20 cellular contexts compared by ENCODE assay signal in genomic region chr19:49004964-49005614, GRCh38. TPM values are rescaled to one million over a fixed set of nuclear protein-coding genes. Genes with fewer than 3 reads are reported as not detected.
A peak's percentile ranks its signal among the peaks of the same experiment; 100 is the strongest.
DNase-seq lines count a peak whose midpoint lies in the region; ATAC-seq and TF ChIP-seq lines count a peak whose summit lies in the region.
"Had no signal": no experiment of that assay in that cellular context is flagged by ENCODE, and none has a peak within 500 bp of the region (broad histone marks: within the 10 kb centered on the region; RNA-seq: fewer than 3 reads in every experiment).

No MANE protein-coding gene starts in this region.

- H3K9ac ChIP-seq in HCT116 (ENCODE audit: low read length), result no peak overlapping the region
- H3K9ac ChIP-seq: KMS-11 had no signal

- TF ChIP-seq RAD21 in HCT116 (IDR thresholded peaks at IDR 0.05; ENCODE audit: low read depth), result no peak

- no peak overlapping the region for H3K27ac Mint-ChIP-seq in Calu3 (ENCODE audit: unreplicated experiment)
- H3K27ac Mint-ChIP-seq: CD4-positive, CD25-positive, alpha-beta regulatory T cell had no signal

- H3K4me1 ChIP-seq in HCT116 (ENCODE audit: control insufficient read depth in 1 of 2, insufficient read depth in 2 of 2, low read length in 2 of 2) (no peaks in the 10 kb centered on the region), osteoblast (ENCODE audit: insufficient read depth, low read length) (no peaks in the 10 kb centered on the region), breast epithelium (no peaks in the 10 kb centered on the region)
- H3K4me1 ChIP-seq: BE2C had no signal

- intact Hi-C loops in Calu3 (cut with micrococcal nuclease; ENCODE audit: unreplicated experiment), result no loop called here
- intact Hi-C loops in HCT116 (cut with micrococcal nuclease), result no loop called here
- intact Hi-C loops in breast epithelium (cut with DNase I; ENCODE audit: low total_unique reads), result no loop called here

- no peaks in the 10 kb centered on the region for H3K9me3 ChIP-seq in HCT116 (ENCODE audit: control insufficient read depth in 1 of 2, insufficient read depth in 1 of 2, low read depth in 1 of 2, low read length in 2 of 2)
- no peaks in the 10 kb centered on the region for H3K9me3 ChIP-seq in osteoblast (ENCODE audit: low read depth, low read length)
- H3K9me3 ChIP-seq in breast epithelium, result no peaks in the 10 kb centered on the region
- H3K9me3 ChIP-seq: BE2C had no signal

- no peaks in the 10 kb centered on the region for H3K27me3 Mint-ChIP-seq in Calu3 (ENCODE audit: unreplicated experiment)
- H3K27me3 Mint-ChIP-seq: CD4-positive, CD25-positive, alpha-beta regulatory T cell; CD8-positive, alpha-beta memory T cell had no signal

- no peaks in the 10 kb centered on the region for H3K4me1 Mint-ChIP-seq in Calu3 (ENCODE audit: low read depth, unreplicated experiment)
- H3K4me1 Mint-ChIP-seq: CD8-positive, alpha-beta memory T cell had no signal

- H4K20me1 ChIP-seq in HCT116 (ENCODE audit: insufficient read depth) (no peaks in the 10 kb centered on the region), osteoblast (ENCODE audit: insufficient read depth, low read length) (no peaks in the 10 kb centered on the region)

- DNase-seq in Calu3, result no peak
- no peak for DNase-seq in HCT116 (ENCODE audit: low read depth, low spot score)
- no peak for DNase-seq in RWPE1 (ENCODE audit: low spot score)
- DNase-seq in osteoblast (ENCODE audit: insufficient read length, low spot score, missing footprints), result peak; percentile 13
- DNase-seq in KG1 (lab: John Stamatoyannopoulos, UW), result no peak
- DNase-seq in breast epithelium (ENCODE audit: low spot score in 2 of 2), result no peak
- DNase-seq: ACHN; BE2C; C1 segment of cervical spinal cord; CD4-positive, CD25-positive, alpha-beta regulatory T cell; CD8-positive, alpha-beta memory T cell; COR-L47; DMS79; GDM1; GOT3; H7; IMR-90 had no signal

- TF ChIP-seq POLR2A in HCT116 (IDR thresholded peaks at IDR 0.05; ENCODE audit: borderline replicate concordance, extremely low read depth, insufficient read depth, insufficient read length) (no peak), breast epithelium (IDR thresholded peaks at IDR 0.05) (no peak)

- H2AFZ ChIP-seq in HCT116 (ENCODE audit: low read depth, low read length, poor library complexity, severe bottlenecking), result no peak overlapping the region
- H2AFZ ChIP-seq in osteoblast (ENCODE audit: low read length), result no peak overlapping the region

- RAD21 ChIA-PET in HCT116 (lab: Charles Lee; ENCODE audit: low non-redundant PET in 1 of 2, low total read pairs in 2 of 2, uncharacterized antibody in 2 of 2, unreplicated experiment in 2 of 2), result no interaction called here

- no peaks in the 10 kb centered on the region for H3K9me3 Mint-ChIP-seq in Calu3 (ENCODE audit: low read depth, unreplicated experiment)
- H3K9me3 Mint-ChIP-seq: CD4-positive, CD25-positive, alpha-beta regulatory T cell; CD8-positive, alpha-beta memory T cell had no signal

- H3K4me2 ChIP-seq in HCT116 (ENCODE audit: low read length) (no peak overlapping the region), osteoblast (ENCODE audit: insufficient read depth, low read length) (no peak overlapping the region)
- H3K4me2 ChIP-seq: KMS-11 had no signal

- POLR2A ChIA-PET in HCT116 (lab: Charles Lee) (no interaction called here), RWPE1 (lab: Yijun Ruan, JAX; ENCODE audit: low non-redundant PET) (no interaction called here)

- H3K36me3 ChIP-seq in HCT116 (ENCODE audit: control insufficient read depth in 1 of 2, insufficient read depth in 2 of 2, low read length in 2 of 2) (peaks cover 45 to 63% of the 10 kb centered on the region in 2 experiments; a peak in 3 of 4 replicates), osteoblast (ENCODE audit: insufficient read depth, low read length) (peaks cover 59% of the 10 kb centered on the region), breast epithelium (peaks cover 5% of the 10 kb centered on the region)

- no peaks in the 10 kb centered on the region for H3K9me2 ChIP-seq in HCT116 (ENCODE audit: insufficient read depth)

- H3K27ac ChIP-seq in HCT116 (ENCODE audit: low read depth, low read length) (no peak overlapping the region), RWPE1 (peak overlapping the region; percentile 12; the same call in 1 of the 2 replicates), osteoblast (ENCODE audit: low read depth, low read length) (no peak overlapping the region), breast epithelium (no peak overlapping the region)
- H3K27ac ChIP-seq: HL-60, KMS-11 had no signal

- ATAC-seq in HCT116, result no peak

- H3K27me3 ChIP-seq in HCT116 (ENCODE audit: insufficient read depth, low read length) (no peaks in the 10 kb centered on the region), osteoblast (ENCODE audit: insufficient read depth, low read length) (no peaks in the 10 kb centered on the region), breast epithelium (no peaks in the 10 kb centered on the region)
- H3K27me3 ChIP-seq: BE2C had no signal

- BruUV-seq in Calu3 (replicated peaks; lab: Mats Ljungman, UMichigan), result TSS peak; percentile 21
- TSS peak; percentile 32 for BruUV-seq in HCT116 (replicated peaks; lab: Mats Ljungman, UMichigan)

- H3K36me3 Mint-ChIP-seq in Calu3 (ENCODE audit: insufficient read depth, unreplicated experiment), result peaks cover 69% of the 10 kb centered on the region

- CTCF ChIA-PET in Calu3 (lab: Charles Lee), result no interaction called here
- CTCF ChIA-PET in HCT116 (lab: Charles Lee), result no interaction called here
- CTCF ChIA-PET in RWPE1 (lab: Yijun Ruan, JAX), result no interaction called here

- H3K4me3 ChIP-seq in HCT116 (replicated peaks in 1 of 2; ENCODE audit: low read depth in 1 of 2, low read length in 2 of 2) (no peak overlapping the region), osteoblast (ENCODE audit: insufficient read depth, low read length) (no peak overlapping the region), breast epithelium (no peak overlapping the region)

- no peak overlapping the region for H3K4me3 Mint-ChIP-seq in Calu3 (ENCODE audit: low read depth, unreplicated experiment)
- H3K4me3 Mint-ChIP-seq: CD4-positive, CD25-positive, alpha-beta regulatory T cell; CD8-positive, alpha-beta memory T cell had no signal

- H3K79me2 ChIP-seq in HCT116 (ENCODE audit: insufficient read depth, low read length) (peaks cover 27% of the 10 kb centered on the region), osteoblast (ENCODE audit: insufficient read depth, low read length) (peaks cover 3% of the 10 kb centered on the region)

- TF ChIP-seq CTCF in Calu3 (IDR thresholded peaks at IDR 0.05; ENCODE audit: unreplicated experiment) (no peak), HCT116 (IDR thresholded peaks at IDR 0.05 in 2 of 3, conservative IDR thresholded peaks at IDR 0.05 in 1 of 3; ENCODE audit: borderline replicate concordance in 1 of 3, insufficient read depth in 1 of 3, low read depth in 2 of 3, low read length in 2 of 3) (no peak), RWPE1 (conservative IDR thresholded peaks at IDR 0.05; ENCODE audit: low read depth) (no peak), osteoblast (IDR thresholded peaks at IDR 0.05; ENCODE audit: extremely low read depth, low read depth, low read length) (no peak), breast epithelium (IDR thresholded peaks at IDR 0.05) (no peak)

TF ChIP-seq in HCT116, 20 proteins besides CTCF, POLR2A, EP300 and RAD21 (continues in another document):
- TF ChIP-seq TCF7L2 (IDR thresholded peaks at IDR 0.05; ENCODE audit: borderline replicate concordance, extremely low read depth, insufficient read depth, insufficient read length) (no peak), SRF (IDR thresholded peaks at IDR 0.05; ENCODE audit: low read depth) (no peak), ELF1 (IDR thresholded peaks at IDR 0.05; ENCODE audit: borderline replicate concordance, low read depth) (no peak), JUND (IDR thresholded peaks at IDR 0.05) (no peak), ZNF274 (IDR thresholded peaks at IDR 0.05; ENCODE audit: low read depth, low read length) (no peak), MAX (IDR thresholded peaks at IDR 0.05) (no peak), ZFX (IDR thresholded peaks at IDR 0.05) (no peak), FOSL1 (IDR thresholded peaks at IDR 0.05; ENCODE audit: low read depth) (no peak), SIN3A (IDR thresholded peaks at IDR 0.05; ENCODE audit: low read depth) (no peak), EZH2phosphoT487 (IDR thresholded peaks at IDR 0.05; ENCODE audit: borderline replicate concordance) (no peak), CEBPB (IDR thresholded peaks at IDR 0.05; ENCODE audit: low read depth) (no peak)

RNA-seq across cellular contexts. Expression of gene RUVBL2, which starts 11.4 kb away (rescaled TPM):
- total RNA-seq in Calu3 (2022) (184 and 199 TPM in 2 replicates), HCT116 (2021; ENCODE audit: unreplicated experiment) (270 TPM), osteoblast (113 and 122 TPM in 2 replicates), breast epithelium (100 to 1,000 TPM in 1 of 3 donors, 10 to 100 TPM in 2; 74.1 to 104 (median 84.0) TPM)
- polyA plus RNA-seq in HCT116 (2012), result 410 and 435 TPM in 2 replicates

RNA-seq across cellular contexts. Expression of gene LHB, which starts 11.8 kb away (rescaled TPM):
- total RNA-seq in Calu3 (2022) (1.1 TPM in 1 of 2 replicates, not detected in the other), HCT116 (2021; ENCODE audit: unreplicated experiment) (3.7 TPM), osteoblast (not detected in 2 replicates), breast epithelium (not detected)
- polyA plus RNA-seq in HCT116 (2012), result 4.2 and 4.7 TPM in 2 replicates
- total RNA-seq: CD4-positive, CD25-positive, alpha-beta regulatory T cell; CD8-positive, alpha-beta memory T cell; H7; HT1080; IMR-90 had no signal
- polyA plus RNA-seq: CD4-positive, CD25-positive, alpha-beta regulatory T cell; CD8-positive, alpha-beta memory T cell; IMR-90 had no signal

RNA-seq across cellular contexts. Expression of gene GYS1, which starts 12.0 kb away (rescaled TPM):
- total RNA-seq in Calu3 (2022) (59.6 and 64.7 TPM in 2 replicates), HCT116 (2021; ENCODE audit: unreplicated experiment) (50.7 TPM), osteoblast (25.6 and 44.5 TPM in 2 replicates), breast epithelium (10 to 100 TPM; 24.0 to 26.4 (median 24.6) TPM)
- polyA plus RNA-seq in HCT116 (2012), result 43.9 and 57.3 TPM in 2 replicates

RNA-seq across cellular contexts. Expression of gene CGB3, which starts 19.0 kb away (rescaled TPM):
- total RNA-seq in Calu3 (2022) (1.1 TPM in 1 of 2 replicates, not detected in the other), HCT116 (2021; ENCODE audit: unreplicated experiment) (not detected), osteoblast (not detected in 2 replicates), breast epithelium (not detected)
- polyA plus RNA-seq in HCT116 (2012), result not detected in 2 replicates
- total RNA-seq: CD4-positive, CD25-positive, alpha-beta regulatory T cell; CD8-positive, alpha-beta memory T cell; H7; HT1080; IMR-90 had no signal
- polyA plus RNA-seq: CD4-positive, CD25-positive, alpha-beta regulatory T cell; CD8-positive, alpha-beta memory T cell; IMR-90 had no signal

RNA-seq across cellular contexts. Expression of gene CGB2, which starts 26.6 kb away (rescaled TPM):
- total RNA-seq in Calu3 (2022) (0.52 TPM in 1 of 2 replicates, not detected in the other), HCT116 (2021; ENCODE audit: unreplicated experiment) (5.0 TPM), osteoblast (not detected in 2 replicates), breast epithelium (not detected)
- polyA plus RNA-seq in HCT116 (2012), result 6.4 and 7.5 TPM in 2 replicates
- total RNA-seq: CD4-positive, CD25-positive, alpha-beta regulatory T cell; CD8-positive, alpha-beta memory T cell; H7; IMR-90 had no signal
- polyA plus RNA-seq: CD4-positive, CD25-positive, alpha-beta regulatory T cell; CD8-positive, alpha-beta memory T cell; IMR-90 had no signal
